Comparison of ENCODE assay signal across 8 cellular contexts in genomic region chr5:34188001-34188822, GRCh38.
A peak's percentile ranks its signal among the peaks of the same experiment; 100 is the strongest.
DNase-seq lines count a peak whose midpoint lies in the region; ATAC-seq, FAIRE-seq and TF ChIP-seq lines count a peak whose summit lies in the region.
"Not testable (repeated sequence)": the region's sequence is repeated elsewhere in the genome, so short reads cannot be mapped to it uniquely, and the experiment has no call there.

No MANE protein-coding gene starts in this region.

- WGBS in A549 (ENCODE audit: missing lambda C conversion rate), result 67% methylated on average over 10 of the region's 11 CpGs
- 92 to 94% methylated on average over 10 of the region's 11 CpGs for WGBS in heart right ventricle, 2 donors

- peak in 1 of 2 experiments; percentile 45; a peak in 2 of 5 replicates for TF ChIP-seq RAD21 in A549 (conservative IDR thresholded peaks at IDR 0.05 in 1 of 2, IDR thresholded peaks at IDR 0.05 in 1 of 2)

- not testable (repeated sequence) for H3K4me1 Mint-ChIP-seq in activated CD8-positive, alpha-beta T cell treated with anti-CD3 and anti-CD28 coated beads, Interleukin-2, amount 10 ng/mL, durations not matched to agents 7 days and 5 days (ENCODE audit: low read depth)
- peaks cover 36% of the 10 kb centered on the region for H3K4me1 Mint-ChIP-seq in central memory CD8-positive, alpha-beta T cell
- H3K4me1 Mint-ChIP-seq in natural killer cell, result peaks cover 38 to 43% of the 10 kb centered on the region in 2 donors

- not testable (repeated sequence) for H2AFZ ChIP-seq in OCI-LY3 (ENCODE audit: low read depth, low read length)

- peak in 1 of 2 experiments; percentile 79 for DNase-seq in A549 (ENCODE audit: low read depth in 1 of 2, low spot score in 1 of 2)
- peak; percentile 79 for DNase-seq in activated CD8-positive, alpha-beta T cell treated with anti-CD3 and anti-CD28 coated beads, Interleukin-2, amount 10 ng/mL, durations not matched to agents 7 days and 5 days
- peak; percentile 46 to 54 for DNase-seq in central memory CD8-positive, alpha-beta T cell (ENCODE audit: low spot score in 2 of 2)
- peak; percentile 38 to 53 for DNase-seq in heart right ventricle
- DNase-seq in natural killer cell, result peak; percentile 54
- DNase-seq in stimulated activated CD4-positive, alpha-beta T cell treated with anti-CD3 and anti-CD28 coated beads, Interleukin-2, amount 100 ng/mL, for 48 hours, result peak; percentile 41 to 73

- H3K79me2 ChIP-seq in OCI-LY3 (ENCODE audit: low read length), result not testable (repeated sequence)

- CTCF ChIA-PET in A549 (lab: Yijun Ruan, JAX); activated CD8-positive, alpha-beta T cell treated with anti-CD3 and anti-CD28 coated beads, Interleukin-2, amount 10 ng/mL, durations not matched to agents 7 days and 5 days (lab: Charles Lee): not testable (repeated sequence)

- H3K9me3 ChIP-seq in A549; OCI-LY3 (ENCODE audit: insufficient read depth, low read length); heart right ventricle: not testable (repeated sequence)

- H3K36me3 ChIP-seq in OCI-LY3 (replicated peaks; ENCODE audit: low read depth, low read length), result not testable (repeated sequence)
- H3K36me3 ChIP-seq in heart right ventricle, result peaks cover 0 to 35% (median 10%) of the 10 kb centered on the region in 9 donors

- not testable (repeated sequence) for H3K4me3 Mint-ChIP-seq in activated CD8-positive, alpha-beta T cell treated with anti-CD3 and anti-CD28 coated beads, Interleukin-2, amount 10 ng/mL, durations not matched to agents 7 days and 5 days; central memory CD8-positive, alpha-beta T cell; natural killer cell

- H3K4me3 ChIP-seq in A549; OCI-LY3 (ENCODE audit: low read length); heart right ventricle: not testable (repeated sequence)

- H3K4me2 ChIP-seq in A549; OCI-LY3 (ENCODE audit: low read length): not testable (repeated sequence)

- not testable (repeated sequence) for H3K27ac Mint-ChIP-seq in activated CD8-positive, alpha-beta T cell treated with anti-CD3 and anti-CD28 coated beads, Interleukin-2, amount 10 ng/mL, durations not matched to agents 7 days and 5 days; central memory CD8-positive, alpha-beta T cell (ENCODE audit: low read depth)
- peak overlapping the region in 1 of 2 donors; percentile 36 for H3K27ac Mint-ChIP-seq in natural killer cell

- peak; percentile 39 for TF ChIP-seq CTCF in A549 (IDR thresholded peaks at IDR 0.05)
- peak; percentile 52 for TF ChIP-seq CTCF in GM12873 (IDR thresholded peaks at IDR 0.05; ENCODE audit: insufficient read depth, low read depth, low read length, missing control alignments)
- peak; percentile 30 for TF ChIP-seq CTCF in OCI-LY3 (IDR thresholded peaks at IDR 0.05; ENCODE audit: low read depth, low read length)
- TF ChIP-seq CTCF in heart right ventricle (IDR thresholded peaks at IDR 0.05), result peak; percentile 17 to 59 (median 54)
- peak; percentile 45 for TF ChIP-seq CTCF in natural killer cell (IDR thresholded peaks at IDR 0.05)

- not testable (repeated sequence) for H3K27ac ChIP-seq in A549; OCI-LY3 (ENCODE audit: low read length); heart right ventricle

- H3K27me3 Mint-ChIP-seq in activated CD8-positive, alpha-beta T cell treated with anti-CD3 and anti-CD28 coated beads, Interleukin-2, amount 10 ng/mL, durations not matched to agents 7 days and 5 days (ENCODE audit: low read depth); central memory CD8-positive, alpha-beta T cell; natural killer cell (ENCODE audit: low read depth in 2 of 2): not testable (repeated sequence)

- ATAC-seq in A549; activated CD8-positive, alpha-beta T cell treated with anti-CD3 and anti-CD28 coated beads, Interleukin-2, amount 10 ng/mL, durations not matched to agents 7 days and 5 days; central memory CD8-positive, alpha-beta T cell (replicated peaks; ENCODE audit: extremely low read depth, poor library complexity, severe bottlenecking); heart right ventricle; natural killer cell: not testable (repeated sequence)

- H3K9me3 Mint-ChIP-seq in activated CD8-positive, alpha-beta T cell treated with anti-CD3 and anti-CD28 coated beads, Interleukin-2, amount 10 ng/mL, durations not matched to agents 7 days and 5 days (ENCODE audit: insufficient read depth); central memory CD8-positive, alpha-beta T cell; natural killer cell: not testable (repeated sequence)

- not testable (repeated sequence) for H4K20me1 ChIP-seq in OCI-LY3 (ENCODE audit: insufficient read depth, low read length)

- not testable (repeated sequence) for TF ChIP-seq POLR2A in A549 (IDR thresholded peaks at IDR 0.05; ENCODE audit: low read length)

- not testable (repeated sequence) for H3K4me1 ChIP-seq in A549; OCI-LY3 (ENCODE audit: low read length); heart right ventricle

- H3K9ac ChIP-seq in OCI-LY3 (ENCODE audit: low read length), result not testable (repeated sequence)

- FAIRE-seq in A549 (lab: Jason Lieb, UNC), result not testable (repeated sequence)

- not testable (repeated sequence) for TF ChIP-seq EP300 in A549 (IDR thresholded peaks at IDR 0.05)

- H3K36me3 Mint-ChIP-seq in activated CD8-positive, alpha-beta T cell treated with anti-CD3 and anti-CD28 coated beads, Interleukin-2, amount 10 ng/mL, durations not matched to agents 7 days and 5 days (ENCODE audit: low read depth), result peaks cover 20% of the 10 kb centered on the region
- peaks cover 11% of the 10 kb centered on the region for H3K36me3 Mint-ChIP-seq in central memory CD8-positive, alpha-beta T cell (ENCODE audit: insufficient read depth)
- not testable (repeated sequence) for H3K36me3 Mint-ChIP-seq in natural killer cell

- intact Hi-C loops in heart right ventricle (cut with DNase I); natural killer cell (cut with micrococcal nuclease): not testable (repeated sequence)

- H3K27me3 ChIP-seq in OCI-LY3 (ENCODE audit: low read depth, low read length); heart right ventricle: not testable (repeated sequence)

- POLR2A ChIA-PET in A549 (lab: Yijun Ruan, JAX); activated CD8-positive, alpha-beta T cell treated with anti-CD3 and anti-CD28 coated beads, Interleukin-2, amount 10 ng/mL, durations not matched to agents 7 days and 5 days (lab: Charles Lee): not testable (repeated sequence)

TF ChIP-seq in A549, 52 proteins besides CTCF, POLR2A, EP300 and RAD21:
- peak; percentile 29; the same call in 1 of the 3 replicates for TF ChIP-seq SMC3 (IDR thresholded peaks at IDR 0.05)
